Comparison of ENCODE assay signal across 13 cellular contexts in genomic region chr15:31332020-31332680, GRCh38. TPM values are rescaled to one million over a fixed set of nuclear protein-coding genes. Genes with fewer than 3 reads are reported as not detected.
DNase-seq lines count a peak whose midpoint lies in the region; ATAC-seq and TF ChIP-seq lines count a peak whose summit lies in the region.
"Had no signal": no experiment of that assay in that cellular context is flagged by ENCODE, and none has a peak within 500 bp of the region (broad histone marks: within the 10 kb centered on the region; RNA-seq: fewer than 3 reads in every experiment).

No MANE protein-coding gene starts in this region.

- in situ Hi-C loops in HAP-1 (cut with MboI; ENCODE audit: low sequenced_read_pairs) = no loop called here

- no peak for TF ChIP-seq CTCF in left ventricle myocardium inferior (IDR thresholded peaks at IDR 0.05; ENCODE audit: borderline replicate concordance)
- TF ChIP-seq CTCF in VCaP (conservative IDR thresholded peaks at IDR 0.05) = no peak
- no peak for TF ChIP-seq CTCF in left lung (IDR thresholded peaks at IDR 0.05)
- TF ChIP-seq CTCF in type B pancreatic cell (conservative IDR thresholded peaks at IDR 0.05) = no peak

- H3K27ac Mint-ChIP-seq in type B pancreatic cell = peak overlapping the region; percentile 22
- H3K27ac Mint-ChIP-seq: endodermal cell, progenitor cell of endocrine pancreas had no signal

- no peaks in the 10 kb centered on the region for H3K9me3 Mint-ChIP-seq in type B pancreatic cell
- H3K9me3 Mint-ChIP-seq: endodermal cell had no signal

- H3K4me1 Mint-ChIP-seq in type B pancreatic cell (ENCODE audit: unreplicated experiment) = peaks cover 33% of the 10 kb centered on the region

- no peaks in the 10 kb centered on the region for H3K27me3 ChIP-seq in left ventricle myocardium inferior (ENCODE audit: low read depth)
- no peaks in the 10 kb centered on the region for H3K27me3 ChIP-seq in left lung
- no peaks in the 10 kb centered on the region for H3K27me3 ChIP-seq in HAP-1 (ENCODE audit: low read depth)

- H3K4me3 ChIP-seq in left ventricle myocardium inferior (peak overlapping the region; percentile 21), left lung (no peak overlapping the region), HAP-1 (no peak overlapping the region)

- H3K36me3 ChIP-seq in left ventricle myocardium inferior = no peaks in the 10 kb centered on the region
- peaks cover 0 to 6% of the 10 kb centered on the region in 2 donors for H3K36me3 ChIP-seq in left lung
- no peaks in the 10 kb centered on the region; the same call in 1 of the 2 replicates for H3K36me3 ChIP-seq in HAP-1 (replicated peaks)

- H3K27ac ChIP-seq in left ventricle myocardium inferior (replicated peaks) = peak overlapping the region; percentile 100
- peak overlapping the region; percentile 96 for H3K27ac ChIP-seq in VCaP
- peak overlapping the region; percentile 62 to 68 for H3K27ac ChIP-seq in left lung

- ATAC-seq in Right ventricle myocardium inferior = no peak
- no peak for ATAC-seq in left lung
- no peak for ATAC-seq in HG03196 (IDR thresholded peaks at IDR 0.05; ENCODE audit: unreplicated experiment)

- no peak for DNase-seq in left ventricle myocardium inferior
- no peak for DNase-seq in Right ventricle myocardium inferior (ENCODE audit: missing footprints)
- no peak for DNase-seq in left lung
- no peak for DNase-seq in type B pancreatic cell (ENCODE audit: extremely low spot score, unreplicated experiment)
- no peak for DNase-seq in AG08396 (ENCODE audit: low spot score)
- no peak for DNase-seq in HAP-1 (ENCODE audit: low spot score in 2 of 2)
- DNase-seq: activated CD8-positive, alpha-beta memory T cell treated with anti-CD3 and anti-CD28 coated beads, Interleukin-2, amount 50 U/mL, for 48 hours; endodermal cell; NCI-H1436 treated with DMSO at 0.1 percent for 48 hours; RPMI8226 had no signal

- H3K9me3 ChIP-seq in left ventricle myocardium inferior (replicated peaks) (no peaks in the 10 kb centered on the region), left lung (no peaks in the 10 kb centered on the region), HAP-1 (no peaks in the 10 kb centered on the region)

- peaks cover 92% of the 10 kb centered on the region for H3K4me1 ChIP-seq in left ventricle myocardium inferior
- peaks cover 47 to 87% of the 10 kb centered on the region in 2 donors for H3K4me1 ChIP-seq in left lung
- H3K4me1 ChIP-seq in HAP-1 = no peaks in the 10 kb centered on the region; the same call in 1 of the 2 replicates

- no peaks in the 10 kb centered on the region for H3K27me3 Mint-ChIP-seq in type B pancreatic cell

- no peaks in the 10 kb centered on the region for H3K36me3 Mint-ChIP-seq in type B pancreatic cell

- intact Hi-C loops in left ventricle myocardium inferior (cut with micrococcal nuclease) = loop anchor here (10.0 kb wide), 1 partner anchor 63 kb away; no protein-coding TSS in a partner anchor
- intact Hi-C loops in Right ventricle myocardium inferior (cut with DNase I) = no loop called here
- intact Hi-C loops in left lung (cut with DNase I) = no loop called here

- H3K4me3 Mint-ChIP-seq in type B pancreatic cell = peak overlapping the region; percentile 4
- H3K4me3 Mint-ChIP-seq: endodermal cell had no signal

RNA-seq across cellular contexts. Expression of gene KLF13, which starts 5.5 kb away (rescaled TPM):
- total RNA-seq in left ventricle myocardium inferior = 62.3 TPM
- 63.4 TPM for total RNA-seq in Right ventricle myocardium inferior
- total RNA-seq in left lung = 100 to 1,000 TPM; 110 to 116 TPM
- total RNA-seq in type B pancreatic cell (ENCODE audit: low replicate concordance) = 38.6 and 58.2 TPM in 2 replicates
